34 cellular contexts compared by ENCODE assay signal in the genomic region with DNA sequence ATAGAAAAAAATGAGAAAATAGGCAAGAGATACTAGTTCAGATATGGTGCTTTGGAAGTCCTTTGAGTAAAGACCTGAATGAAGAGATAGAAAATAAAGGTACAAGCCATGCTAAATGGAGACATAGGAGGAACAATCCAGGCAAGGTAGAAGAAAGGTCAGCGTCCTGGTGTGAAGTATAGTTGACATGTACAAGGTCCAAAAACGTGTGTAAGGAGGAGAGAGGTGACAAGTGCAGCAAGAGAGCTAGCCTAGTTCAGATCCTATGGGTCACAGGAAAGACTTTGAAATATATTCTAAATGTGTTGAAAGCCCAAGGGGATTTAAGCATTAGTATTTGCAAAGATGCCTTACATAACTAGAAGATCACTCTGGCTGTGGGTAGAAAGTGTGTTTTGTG.
DNase-seq lines count a peak whose midpoint lies in the region; ATAC-seq, FAIRE-seq and TF ChIP-seq lines count a peak whose summit lies in the region.
"Had no signal": no experiment of that assay in that cellular context is flagged by ENCODE, and none has a peak within 500 bp of the region (broad histone marks: within the 10 kb centered on the region; RNA-seq: fewer than 3 reads in every experiment).

No MANE protein-coding gene starts in this region.

- POLR2A ChIA-PET in HepG2 (lab: Yijun Ruan, JAX): no interaction called here

- H3K27me3 ChIP-seq in liver (ENCODE audit: control insufficient read depth in 4 of 4, insufficient read depth in 4 of 4, low read length in 3 of 4) (no peaks in the 10 kb centered on the region), HepG2 (ENCODE audit: control insufficient read depth in 1 of 2, insufficient read depth in 2 of 2, low read length in 2 of 2) (no peaks in the 10 kb centered on the region), right lobe of liver (no peaks in the 10 kb centered on the region), trophoblast cell (ENCODE audit: insufficient read depth, low read length) (no peaks in the 10 kb centered on the region)
- H3K27me3 ChIP-seq: BE2C; BLaER1; BLaER1 treated with 17β-estradiol and CSF1 and Interleukin-3, amounts not matched to agents 10 nM and 100 nM had no signal

- TF ChIP-seq CTCF in liver (IDR thresholded peaks at IDR 0.05; ENCODE audit: low read depth, low read length, missing input control) (no peak), HepG2 (CRISPR knock-in tag; IDR thresholded peaks at IDR 0.05) (no peak), right lobe of liver (IDR thresholded peaks at IDR 0.05) (no peak)

- no peak overlapping the region for H3K4me3 ChIP-seq in liver (ENCODE audit: low read depth in 1 of 3, low read length in 3 of 3)
- no peak overlapping the region for H3K4me3 ChIP-seq in HepG2 (replicated peaks in 1 of 3; ENCODE audit: insufficient read depth in 1 of 3, low read depth in 2 of 3, low read length in 3 of 3)
- no peak overlapping the region for H3K4me3 ChIP-seq in right lobe of liver
- H3K4me3 ChIP-seq in trophoblast cell (ENCODE audit: low read depth, low read length): no peak overlapping the region
- H3K4me3 ChIP-seq: A549; BLaER1; BLaER1 treated with 17β-estradiol and CSF1 and Interleukin-3, amounts not matched to agents 10 nM and 100 nM had no signal

- H3K27ac ChIP-seq in liver (ENCODE audit: low read depth in 1 of 2, low read length in 2 of 2) (no peak overlapping the region), HepG2 (ENCODE audit: extremely low read length, insufficient read depth, low read length) (no peak overlapping the region), right lobe of liver (no peak overlapping the region), trophoblast cell (ENCODE audit: low read depth, low read length) (no peak overlapping the region), substantia nigra (ENCODE audit: low read depth, low read length, poor library complexity, severe bottlenecking) (no peak overlapping the region)
- H3K27ac ChIP-seq: 22Rv1; A549; BLaER1; BLaER1 treated with 17β-estradiol and CSF1 and Interleukin-3, amounts not matched to agents 10 nM and 100 nM; C4-2B had no signal

- no peak overlapping the region for H3K4ac ChIP-seq in trophoblast cell (ENCODE audit: low read depth, low read length)

- WGBS in liver: 40% methylated on average over 2 of the region's 2 CpGs
- 2% methylated on average over 2 of the region's 2 CpGs for WGBS in HepG2 (ENCODE audit: low lambda C conversion rate)
- WGBS in right lobe of liver (ENCODE audit: insufficient coverage, low coverage, low lambda C conversion rate, missing lambda C conversion rate): 18% methylated on average over 2 of the region's 2 CpGs
- no CpG with 5 or more reads among the region's 2 CpGs for WGBS in trophoblast cell (ENCODE audit: extremely low coverage, insufficient coverage, insufficient read length)

- intact Hi-C loops in HepG2 (cut with micrococcal nuclease; ENCODE audit: unreplicated experiment) (no loop called here), right lobe of liver (cut with DNase I) (no loop called here)

- no peak overlapping the region for H2BK5ac ChIP-seq in trophoblast cell (ENCODE audit: low read depth, low read length, poor library complexity)

- H4K91ac ChIP-seq in trophoblast cell (ENCODE audit: low read depth, low read length): no peak overlapping the region

- TF ChIP-seq EP300 in HepG2 (IDR thresholded peaks at IDR 0.05; ENCODE audit: low read depth in 2 of 2, low read length in 2 of 2) (no peak), HepG2 (CRISPR knock-in tag; IDR thresholded peaks at IDR 0.05; ENCODE audit: borderline replicate concordance) (no peak)

- CTCF ChIA-PET in HepG2 (lab: Yijun Ruan, JAX; ENCODE audit: low intra/inter-chr PET ratio, low total read pairs): no interaction called here

- no peak overlapping the region for H3K9ac ChIP-seq in liver (ENCODE audit: low read depth in 1 of 2, low read length in 2 of 2)
- H3K9ac ChIP-seq in HepG2 (ENCODE audit: insufficient read depth, low read depth, low read length): no peak overlapping the region
- H3K9ac ChIP-seq in trophoblast cell (ENCODE audit: low read length): no peak overlapping the region
- H3K9ac ChIP-seq: BLaER1; BLaER1 treated with 17β-estradiol and CSF1 and Interleukin-3, amounts not matched to agents 10 nM and 100 nM had no signal

- TF ChIP-seq POLR2A in HepG2 (IDR thresholded peaks at IDR 0.05; ENCODE audit: insufficient read depth in 1 of 2, low read depth in 2 of 2, low read length in 2 of 2) (no peak), right lobe of liver (IDR thresholded peaks at IDR 0.05) (no peak)

- DNase-seq in HepG2 (ENCODE audit: low spot score) (no peak), left lobe of liver (ENCODE audit: low spot score) (no peak), right lobe of liver (no peak), trophoblast cell (peak; percentile 4 to 60), substantia nigra (lab: John Stamatoyannopoulos, UW) (no peak)
- DNase-seq: 8988T; ACHN; AML-193; BE2C; C1 segment of cervical spinal cord; Caco-2; Calu3; CD4-positive, alpha-beta memory T cell; CD4-positive, alpha-beta T cell; CD4-positive, CD25-positive, alpha-beta regulatory T cell; CD8-positive, alpha-beta memory T cell; CD8-positive, alpha-beta T cell; COR-L47; DMS 273 treated with DMSO at 0.1 percent for 48 hours; DMS153; DMS53; DMS79; DMS79 treated with DMSO at 0.1 percent for 48 hours; DND-41; EL had no signal

- H3K36me3 ChIP-seq in liver (ENCODE audit: control insufficient read depth in 4 of 4, insufficient read depth in 3 of 4, low read depth in 1 of 4, low read length in 3 of 4): peaks cover 2 to 49% (median 10%) of the 10 kb centered on the region in 4 donors
- H3K36me3 ChIP-seq in HepG2 (replicated peaks in 1 of 2; ENCODE audit: control insufficient read depth in 1 of 2, insufficient read depth in 2 of 2, low read length in 2 of 2): no peaks in the 10 kb centered on the region
- peaks cover 0 to 13% (median 2%) of the 10 kb centered on the region in 4 donors for H3K36me3 ChIP-seq in right lobe of liver
- no peaks in the 10 kb centered on the region for H3K36me3 ChIP-seq in trophoblast cell (ENCODE audit: control insufficient read depth in 1 of 2, insufficient read depth in 2 of 2, low read length in 2 of 2)
- H3K36me3 ChIP-seq: BE2C; BLaER1; BLaER1 treated with 17β-estradiol and CSF1 and Interleukin-3, amounts not matched to agents 10 nM and 100 nM had no signal

- H2BK12ac ChIP-seq in trophoblast cell (ENCODE audit: low read length): no peak overlapping the region

- no peak for ATAC-seq in HepG2
- peak; percentile 60 for ATAC-seq in left lobe of liver
- peak; percentile 44 to 62 (median 49) for ATAC-seq in right lobe of liver
- no peak for ATAC-seq in HG03571 (IDR thresholded peaks at IDR 0.05; ENCODE audit: unreplicated experiment)
- no peak for ATAC-seq in HG03139 (IDR thresholded peaks at IDR 0.05; ENCODE audit: unreplicated experiment)
- ATAC-seq: A549; CD8-positive, alpha-beta T cell had no signal

- no peak overlapping the region for H3K18ac ChIP-seq in trophoblast cell (ENCODE audit: low read length)

- no peaks in the 10 kb centered on the region for H3K9me3 ChIP-seq in liver (ENCODE audit: control insufficient read depth in 4 of 4, low read length in 3 of 4)
- peaks cover 18% of the 10 kb centered on the region; the same call in 1 of the 2 replicates for H3K9me3 ChIP-seq in HepG2 (ENCODE audit: low read length)
- no peaks in the 10 kb centered on the region for H3K9me3 ChIP-seq in right lobe of liver
- no peaks in the 10 kb centered on the region for H3K9me3 ChIP-seq in trophoblast cell (ENCODE audit: insufficient read depth, low read depth, low read length)
- H3K9me3 ChIP-seq: A549; BE2C; BLaER1; BLaER1 treated with 17β-estradiol and CSF1 and Interleukin-3, amounts not matched to agents 10 nM and 100 nM; Caco-2 had no signal

- no peak overlapping the region for H3K14ac ChIP-seq in trophoblast cell (ENCODE audit: low read length)

- TF ChIP-seq RAD21 in liver (IDR thresholded peaks at IDR 0.05): no peak
- TF ChIP-seq RAD21 in HepG2 (CRISPR knock-in tag; IDR thresholded peaks at IDR 0.05): no peak

- no peak overlapping the region for H4K8ac ChIP-seq in trophoblast cell (ENCODE audit: low read depth, low read length)

- H3K79me1 ChIP-seq in trophoblast cell (ENCODE audit: low read length): no peaks in the 10 kb centered on the region

- H3K4me1 ChIP-seq in liver (ENCODE audit: control insufficient read depth in 4 of 4, insufficient read depth in 4 of 4, low read length in 3 of 4) (no peaks in the 10 kb centered on the region), HepG2 (ENCODE audit: insufficient read depth, low read length) (no peaks in the 10 kb centered on the region), right lobe of liver (no peaks in the 10 kb centered on the region), trophoblast cell (ENCODE audit: control insufficient read depth in 1 of 2, insufficient read depth in 2 of 2, low read length in 2 of 2) (no peaks in the 10 kb centered on the region)
- H3K4me1 ChIP-seq: A549, BE2C, Caco-2 had no signal

- H3K79me2 ChIP-seq in HepG2 (ENCODE audit: insufficient read depth, low read length) (no peaks in the 10 kb centered on the region), trophoblast cell (ENCODE audit: control insufficient read depth, insufficient read depth, low read length, poor library complexity) (no peaks in the 10 kb centered on the region)

- H3K23ac ChIP-seq in trophoblast cell (ENCODE audit: low read length): no peak overlapping the region

- H2BK120ac ChIP-seq in trophoblast cell (ENCODE audit: insufficient read depth, low read length, poor library complexity): no peak overlapping the region

- no peak overlapping the region for H2AFZ ChIP-seq in HepG2 (ENCODE audit: low read length)
- H2AFZ ChIP-seq in trophoblast cell (ENCODE audit: insufficient read depth, low read length, poor library complexity): no peak overlapping the region

- BruUV-seq in HepG2 (replicated peaks; lab: Mats Ljungman, UMichigan): no TSS peak

- no peaks in the 10 kb centered on the region for H4K20me1 ChIP-seq in HepG2 (ENCODE audit: insufficient read depth, low read length)
- H4K20me1 ChIP-seq: BLaER1; BLaER1 treated with 17β-estradiol and CSF1 and Interleukin-3, amounts not matched to agents 10 nM and 100 nM had no signal

- H2AK5ac ChIP-seq in trophoblast cell (ENCODE audit: low read length): no peak overlapping the region

- no peak overlapping the region for H3K4me2 ChIP-seq in HepG2 (ENCODE audit: low read depth, low read length)
- no peak overlapping the region for H3K4me2 ChIP-seq in trophoblast cell (ENCODE audit: low read length)
- H3K4me2 ChIP-seq: A549, BLaER1 had no signal

- no peak overlapping the region for H4K12ac ChIP-seq in trophoblast cell (ENCODE audit: low read depth, low read length)

- in situ Hi-C loops in HepG2 (cut with HindIII; ENCODE audit: extremely low pct_ligation_motif_present, low pct_unique_long_range_greater_than_20kb): no loop called here

- no peak for FAIRE-seq in HepG2 (lab: Jason Lieb, UNC)
- FAIRE-seq: A549, D721Med had no signal

TF ChIP-seq in liver, 16 proteins besides CTCF, POLR2A, EP300 and RAD21 (continues in another document):
- TF ChIP-seq, protein P1, sequence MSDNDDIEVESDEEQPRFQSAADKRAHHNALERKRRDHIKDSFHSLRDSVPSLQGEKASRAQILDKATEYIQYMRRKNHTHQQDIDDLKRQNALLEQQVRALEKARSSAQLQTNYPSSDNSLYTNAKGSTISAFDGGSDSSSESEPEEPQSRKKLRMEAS (IDR thresholded peaks at IDR 0.05): no peak

TF ChIP-seq in HepG2, 621 proteins besides CTCF, POLR2A, EP300 and RAD21 (continues in another document):
- TF ChIP-seq HOXA9 (CRISPR knock-in tag; IDR thresholded peaks at IDR 0.05; ENCODE audit: borderline replicate concordance): no peak
- no peak for TF ChIP-seq POLR2AphosphoS2 (IDR thresholded peaks at IDR 0.05; ENCODE audit: low read depth, low read length)

Comparison
In these comparisons a context has a peak if more than half of its experiments do, and no peak if none do; other contexts are left out.
1. ATAC-seq: peak in left lobe of liver (single experiment) and right lobe of liver (4 of 4); none in HepG2 (single experiment), HG03571 (single experiment) and HG03139 (single experiment).
2. DNase-seq: peak in trophoblast cell (2 of 2); none in HepG2 (single experiment), left lobe of liver (single experiment), right lobe of liver (0 of 3) and substantia nigra (0 of 49).